In the genomic region with DNA sequence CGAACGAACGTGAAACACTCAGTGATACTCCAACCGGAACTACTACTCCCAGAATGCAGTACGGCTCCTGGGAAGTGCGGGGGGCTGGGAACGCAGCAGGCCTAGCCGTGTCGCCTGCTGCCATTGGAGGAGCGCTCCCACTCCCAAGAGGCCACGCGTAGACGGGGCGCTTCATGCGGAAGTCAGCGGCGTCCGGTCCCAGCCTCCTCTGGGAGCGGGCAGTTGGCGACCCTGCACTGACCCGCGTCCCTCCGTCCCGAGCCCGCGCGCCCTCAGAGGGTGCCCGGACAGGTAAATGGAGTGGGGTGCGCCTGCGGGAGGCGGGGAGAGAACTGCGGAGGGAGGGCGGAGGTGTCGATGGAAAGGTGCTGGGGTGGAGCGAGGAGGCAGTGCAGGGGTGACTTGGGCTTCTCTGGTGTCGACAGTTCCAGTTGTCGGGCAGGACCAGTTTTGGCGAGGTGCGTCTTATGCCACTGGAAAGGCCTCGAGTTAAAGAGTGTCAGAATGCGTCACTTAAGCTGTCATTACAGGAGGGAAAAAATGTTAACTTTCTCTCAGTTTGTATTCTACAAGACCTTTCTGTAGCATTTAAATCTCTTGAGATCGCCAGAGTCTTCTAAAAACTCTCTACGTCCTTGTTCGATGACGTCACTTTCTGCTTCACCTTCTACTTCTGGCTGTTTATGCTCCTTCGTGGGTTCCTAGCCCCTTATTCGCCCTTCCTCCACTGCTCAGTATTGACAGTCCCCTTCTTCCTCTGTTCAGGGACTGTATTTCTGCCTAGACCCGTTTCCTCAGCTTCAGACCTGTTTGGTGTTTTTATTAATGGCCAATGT, we compare ENCODE assay signal across 1 cellular context.
A peak's percentile ranks its signal among the peaks of the same experiment; 100 is the strongest.
TF ChIP-seq lines count a peak whose summit lies in the region.

A gene with protein sequence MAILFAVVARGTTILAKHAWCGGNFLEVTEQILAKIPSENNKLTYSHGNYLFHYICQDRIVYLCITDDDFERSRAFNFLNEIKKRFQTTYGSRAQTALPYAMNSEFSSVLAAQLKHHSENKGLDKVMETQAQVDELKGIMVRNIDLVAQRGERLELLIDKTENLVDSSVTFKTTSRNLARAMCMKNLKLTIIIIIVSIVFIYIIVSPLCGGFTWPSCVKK (plus strand): TSS at position 188 of the 836 bp plus-strand sequence. CDS start 8,122 bp downstream, outside the sequence.

TF ChIP-seq in K562, 482 proteins besides CTCF, POLR2A, EP300 and RAD21 (continued from another document and continues in another):
- TF ChIP-seq, protein P1, sequence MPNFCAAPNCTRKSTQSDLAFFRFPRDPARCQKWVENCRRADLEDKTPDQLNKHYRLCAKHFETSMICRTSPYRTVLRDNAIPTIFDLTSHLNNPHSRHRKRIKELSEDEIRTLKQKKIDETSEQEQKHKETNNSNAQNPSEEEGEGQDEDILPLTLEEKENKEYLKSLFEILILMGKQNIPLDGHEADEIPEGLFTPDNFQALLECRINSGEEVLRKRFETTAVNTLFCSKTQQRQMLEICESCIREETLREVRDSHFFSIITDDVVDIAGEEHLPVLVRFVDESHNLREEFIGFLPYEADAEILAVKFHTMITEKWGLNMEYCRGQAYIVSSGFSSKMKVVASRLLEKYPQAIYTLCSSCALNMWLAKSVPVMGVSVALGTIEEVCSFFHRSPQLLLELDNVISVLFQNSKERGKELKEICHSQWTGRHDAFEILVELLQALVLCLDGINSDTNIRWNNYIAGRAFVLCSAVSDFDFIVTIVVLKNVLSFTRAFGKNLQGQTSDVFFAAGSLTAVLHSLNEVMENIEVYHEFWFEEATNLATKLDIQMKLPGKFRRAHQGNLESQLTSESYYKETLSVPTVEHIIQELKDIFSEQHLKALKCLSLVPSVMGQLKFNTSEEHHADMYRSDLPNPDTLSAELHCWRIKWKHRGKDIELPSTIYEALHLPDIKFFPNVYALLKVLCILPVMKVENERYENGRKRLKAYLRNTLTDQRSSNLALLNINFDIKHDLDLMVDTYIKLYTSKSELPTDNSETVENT (CRISPR knock-in tag; IDR thresholded peaks at IDR 0.05), result no peak; the same call in 1 of the 2 replicates
- TF ChIP-seq ZNF444 (CRISPR knock-in tag; IDR thresholded peaks at IDR 0.05) (no peak), SNIP1 (IDR thresholded peaks at IDR 0.05; ENCODE audit: low read depth) (no peak), PURB (CRISPR knock-in tag; IDR thresholded peaks at IDR 0.05; ENCODE audit: low read depth) (no peak), MYBL2 (IDR thresholded peaks at IDR 0.05; ENCODE audit: low read depth) (peak; percentile 71; the same call in 1 of the 2 replicates), MYBL2 (CRISPR knock-in tag; IDR thresholded peaks at IDR 0.05; ENCODE audit: borderline replicate concordance) (no peak), ZNF707 (CRISPR knock-in tag; conservative IDR thresholded peaks at IDR 0.05) (0 out of 2 replicates have a peak, but pooled peaks have one; percentile 21), MEIS2 (IDR thresholded peaks at IDR 0.05; ENCODE audit: partially characterized antibody) (no peak), ZNF76 (CRISPR knock-in tag; IDR thresholded peaks at IDR 0.05; ENCODE audit: borderline replicate concordance) (no peak), ZNF212 (CRISPR knock-in tag; IDR thresholded peaks at IDR 0.05) (no peak), FOSL1 (tag; conservative IDR thresholded peaks at IDR 0.05) (peak; percentile 59), NR3C1 (CRISPR knock-in tag; IDR thresholded peaks at IDR 0.05) (no peak), SAFB (IDR thresholded peaks at IDR 0.05; ENCODE audit: borderline replicate concordance, low read depth, low read length) (no peak), HDAC6 (IDR thresholded peaks at IDR 0.05; ENCODE audit: low read depth, low read length) (no peak), HEY1 (CRISPR knock-in tag; IDR thresholded peaks at IDR 0.05; ENCODE audit: borderline replicate concordance) (no peak), WHSC1 (IDR thresholded peaks at IDR 0.05; ENCODE audit: low read length) (no peak), PRPF4 (IDR thresholded peaks at IDR 0.05; ENCODE audit: insufficient read depth, low read depth, low read length, poor library complexity, severe bottlenecking) (no peak), MCM3 (IDR thresholded peaks at IDR 0.05) (no peak), TEAD1 (CRISPR knock-in tag; IDR thresholded peaks at IDR 0.05) (0 out of 4 replicates have a peak, but pooled peaks of 1 of the 2 experiments have one; percentile 50), FOXJ3 (CRISPR knock-in tag; IDR thresholded peaks at IDR 0.05) (no peak)
- TF ChIP-seq, protein P2, sequence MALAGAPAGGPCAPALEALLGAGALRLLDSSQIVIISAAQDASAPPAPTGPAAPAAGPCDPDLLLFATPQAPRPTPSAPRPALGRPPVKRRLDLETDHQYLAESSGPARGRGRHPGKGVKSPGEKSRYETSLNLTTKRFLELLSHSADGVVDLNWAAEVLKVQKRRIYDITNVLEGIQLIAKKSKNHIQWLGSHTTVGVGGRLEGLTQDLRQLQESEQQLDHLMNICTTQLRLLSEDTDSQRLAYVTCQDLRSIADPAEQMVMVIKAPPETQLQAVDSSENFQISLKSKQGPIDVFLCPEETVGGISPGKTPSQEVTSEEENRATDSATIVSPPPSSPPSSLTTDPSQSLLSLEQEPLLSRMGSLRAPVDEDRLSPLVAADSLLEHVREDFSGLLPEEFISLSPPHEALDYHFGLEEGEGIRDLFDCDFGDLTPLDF (CRISPR knock-in tag; IDR thresholded peaks at IDR 0.05), result no peak
- TF ChIP-seq, protein P3, sequence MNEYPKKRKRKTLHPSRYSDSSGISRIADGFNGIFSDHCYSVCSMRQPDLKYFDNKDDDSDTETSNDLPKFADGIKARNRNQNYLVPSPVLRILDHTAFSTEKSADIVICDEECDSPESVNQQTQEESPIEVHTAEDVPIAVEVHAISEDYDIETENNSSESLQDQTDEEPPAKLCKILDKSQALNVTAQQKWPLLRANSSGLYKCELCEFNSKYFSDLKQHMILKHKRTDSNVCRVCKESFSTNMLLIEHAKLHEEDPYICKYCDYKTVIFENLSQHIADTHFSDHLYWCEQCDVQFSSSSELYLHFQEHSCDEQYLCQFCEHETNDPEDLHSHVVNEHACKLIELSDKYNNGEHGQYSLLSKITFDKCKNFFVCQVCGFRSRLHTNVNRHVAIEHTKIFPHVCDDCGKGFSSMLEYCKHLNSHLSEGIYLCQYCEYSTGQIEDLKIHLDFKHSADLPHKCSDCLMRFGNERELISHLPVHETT (CRISPR knock-in tag; conservative IDR thresholded peaks at IDR 0.05 in 1 of 2, IDR thresholded peaks at IDR 0.05 in 1 of 2), result no peak
- TF ChIP-seq, protein P4, sequence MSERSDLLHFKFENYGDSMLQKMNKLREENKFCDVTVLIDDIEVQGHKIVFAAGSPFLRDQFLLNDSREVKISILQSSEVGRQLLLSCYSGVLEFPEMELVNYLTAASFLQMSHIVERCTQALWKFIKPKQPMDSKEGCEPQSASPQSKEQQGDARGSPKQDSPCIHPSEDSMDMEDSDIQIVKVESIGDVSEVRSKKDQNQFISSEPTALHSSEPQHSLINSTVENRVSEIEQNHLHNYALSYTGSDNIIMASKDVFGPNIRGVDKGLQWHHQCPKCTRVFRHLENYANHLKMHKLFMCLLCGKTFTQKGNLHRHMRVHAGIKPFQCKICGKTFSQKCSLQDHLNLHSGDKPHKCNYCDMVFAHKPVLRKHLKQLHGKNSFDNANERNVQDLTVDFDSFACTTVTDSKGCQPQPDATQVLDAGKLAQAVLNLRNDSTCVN (CRISPR knock-in tag; IDR thresholded peaks at IDR 0.05), result peak; percentile 72; the same call in 1 of the 2 replicates
- TF ChIP-seq, protein P5, sequence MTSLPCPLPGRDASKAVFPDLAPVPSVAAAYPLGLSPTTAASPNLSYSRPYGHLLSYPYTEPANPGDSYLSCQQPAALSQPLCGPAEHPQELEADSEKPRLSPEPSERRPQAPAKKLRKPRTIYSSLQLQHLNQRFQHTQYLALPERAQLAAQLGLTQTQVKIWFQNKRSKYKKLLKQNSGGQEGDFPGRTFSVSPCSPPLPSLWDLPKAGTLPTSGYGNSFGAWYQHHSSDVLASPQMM (CRISPR knock-in tag; IDR thresholded peaks at IDR 0.05), result no peak
- TF ChIP-seq, protein P6, sequence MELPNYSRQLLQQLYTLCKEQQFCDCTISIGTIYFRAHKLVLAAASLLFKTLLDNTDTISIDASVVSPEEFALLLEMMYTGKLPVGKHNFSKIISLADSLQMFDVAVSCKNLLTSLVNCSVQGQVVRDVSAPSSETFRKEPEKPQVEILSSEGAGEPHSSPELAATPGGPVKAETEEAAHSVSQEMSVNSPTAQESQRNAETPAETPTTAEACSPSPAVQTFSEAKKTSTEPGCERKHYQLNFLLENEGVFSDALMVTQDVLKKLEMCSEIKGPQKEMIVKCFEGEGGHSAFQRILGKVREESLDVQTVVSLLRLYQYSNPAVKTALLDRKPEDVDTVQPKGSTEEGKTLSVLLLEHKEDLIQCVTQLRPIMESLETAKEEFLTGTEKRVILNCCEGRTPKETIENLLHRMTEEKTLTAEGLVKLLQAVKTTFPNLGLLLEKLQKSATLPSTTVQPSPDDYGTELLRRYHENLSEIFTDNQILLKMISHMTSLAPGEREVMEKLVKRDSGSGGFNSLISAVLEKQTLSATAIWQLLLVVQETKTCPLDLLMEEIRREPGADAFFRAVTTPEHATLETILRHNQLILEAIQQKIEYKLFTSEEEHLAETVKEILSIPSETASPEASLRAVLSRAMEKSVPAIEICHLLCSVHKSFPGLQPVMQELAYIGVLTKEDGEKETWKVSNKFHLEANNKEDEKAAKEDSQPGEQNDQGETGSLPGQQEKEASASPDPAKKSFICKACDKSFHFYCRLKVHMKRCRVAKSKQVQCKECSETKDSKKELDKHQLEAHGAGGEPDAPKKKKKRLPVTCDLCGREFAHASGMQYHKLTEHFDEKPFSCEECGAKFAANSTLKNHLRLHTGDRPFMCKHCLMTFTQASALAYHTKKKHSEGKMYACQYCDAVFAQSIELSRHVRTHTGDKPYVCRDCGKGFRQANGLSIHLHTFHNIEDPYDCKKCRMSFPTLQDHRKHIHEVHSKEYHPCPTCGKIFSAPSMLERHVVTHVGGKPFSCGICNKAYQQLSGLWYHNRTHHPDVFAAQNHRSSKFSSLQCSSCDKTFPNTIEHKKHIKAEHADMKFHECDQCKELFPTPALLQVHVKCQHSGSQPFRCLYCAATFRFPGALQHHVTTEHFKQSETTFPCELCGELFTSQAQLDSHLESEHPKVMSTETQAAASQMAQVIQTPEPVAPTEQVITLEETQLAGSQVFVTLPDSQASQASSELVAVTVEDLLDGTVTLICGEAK (IDR thresholded peaks at IDR 0.05), result peak; percentile 84
- TF ChIP-seq, protein P6 (CRISPR knock-in tag; IDR thresholded peaks at IDR 0.05), result no peak
- TF ChIP-seq, protein P7, sequence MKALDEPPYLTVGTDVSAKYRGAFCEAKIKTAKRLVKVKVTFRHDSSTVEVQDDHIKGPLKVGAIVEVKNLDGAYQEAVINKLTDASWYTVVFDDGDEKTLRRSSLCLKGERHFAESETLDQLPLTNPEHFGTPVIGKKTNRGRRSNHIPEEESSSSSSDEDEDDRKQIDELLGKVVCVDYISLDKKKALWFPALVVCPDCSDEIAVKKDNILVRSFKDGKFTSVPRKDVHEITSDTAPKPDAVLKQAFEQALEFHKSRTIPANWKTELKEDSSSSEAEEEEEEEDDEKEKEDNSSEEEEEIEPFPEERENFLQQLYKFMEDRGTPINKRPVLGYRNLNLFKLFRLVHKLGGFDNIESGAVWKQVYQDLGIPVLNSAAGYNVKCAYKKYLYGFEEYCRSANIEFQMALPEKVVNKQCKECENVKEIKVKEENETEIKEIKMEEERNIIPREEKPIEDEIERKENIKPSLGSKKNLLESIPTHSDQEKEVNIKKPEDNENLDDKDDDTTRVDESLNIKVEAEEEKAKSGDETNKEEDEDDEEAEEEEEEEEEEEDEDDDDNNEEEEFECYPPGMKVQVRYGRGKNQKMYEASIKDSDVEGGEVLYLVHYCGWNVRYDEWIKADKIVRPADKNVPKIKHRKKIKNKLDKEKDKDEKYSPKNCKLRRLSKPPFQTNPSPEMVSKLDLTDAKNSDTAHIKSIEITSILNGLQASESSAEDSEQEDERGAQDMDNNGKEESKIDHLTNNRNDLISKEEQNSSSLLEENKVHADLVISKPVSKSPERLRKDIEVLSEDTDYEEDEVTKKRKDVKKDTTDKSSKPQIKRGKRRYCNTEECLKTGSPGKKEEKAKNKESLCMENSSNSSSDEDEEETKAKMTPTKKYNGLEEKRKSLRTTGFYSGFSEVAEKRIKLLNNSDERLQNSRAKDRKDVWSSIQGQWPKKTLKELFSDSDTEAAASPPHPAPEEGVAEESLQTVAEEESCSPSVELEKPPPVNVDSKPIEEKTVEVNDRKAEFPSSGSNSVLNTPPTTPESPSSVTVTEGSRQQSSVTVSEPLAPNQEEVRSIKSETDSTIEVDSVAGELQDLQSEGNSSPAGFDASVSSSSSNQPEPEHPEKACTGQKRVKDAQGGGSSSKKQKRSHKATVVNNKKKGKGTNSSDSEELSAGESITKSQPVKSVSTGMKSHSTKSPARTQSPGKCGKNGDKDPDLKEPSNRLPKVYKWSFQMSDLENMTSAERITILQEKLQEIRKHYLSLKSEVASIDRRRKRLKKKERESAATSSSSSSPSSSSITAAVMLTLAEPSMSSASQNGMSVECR (CRISPR knock-in tag; IDR thresholded peaks at IDR 0.05), result peak; percentile 83
